ENCODE assay signal across 1 cellular context in the genomic region with DNA sequence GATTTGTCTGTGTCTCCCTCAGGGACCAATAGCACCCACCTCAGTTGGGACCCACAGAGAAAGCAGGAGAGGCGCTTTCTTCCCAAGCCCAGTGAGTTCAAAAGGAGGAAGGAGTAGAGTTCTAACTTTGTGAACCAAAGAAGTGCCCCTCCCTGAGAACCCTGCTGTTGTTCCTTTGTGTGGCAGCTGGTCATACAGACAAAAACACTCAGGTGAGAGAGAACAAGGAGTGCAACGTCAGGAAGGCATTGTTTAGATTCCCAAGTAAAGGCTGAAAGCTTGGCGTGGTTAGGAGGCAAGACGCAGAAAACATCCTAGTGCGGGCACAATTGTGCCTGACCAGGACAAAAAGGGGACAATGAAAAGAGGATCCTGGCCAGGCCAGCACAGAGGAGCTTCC.
TF ChIP-seq lines count a peak whose summit lies in the region.

No MANE protein-coding gene starts in this region.

TF ChIP-seq in IMR-90, 13 proteins besides CTCF, POLR2A, EP300 and RAD21 (continued from another document):
- TF ChIP-seq, protein P1, sequence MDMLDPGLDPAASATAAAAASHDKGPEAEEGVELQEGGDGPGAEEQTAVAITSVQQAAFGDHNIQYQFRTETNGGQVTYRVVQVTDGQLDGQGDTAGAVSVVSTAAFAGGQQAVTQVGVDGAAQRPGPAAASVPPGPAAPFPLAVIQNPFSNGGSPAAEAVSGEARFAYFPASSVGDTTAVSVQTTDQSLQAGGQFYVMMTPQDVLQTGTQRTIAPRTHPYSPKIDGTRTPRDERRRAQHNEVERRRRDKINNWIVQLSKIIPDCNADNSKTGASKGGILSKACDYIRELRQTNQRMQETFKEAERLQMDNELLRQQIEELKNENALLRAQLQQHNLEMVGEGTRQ (IDR thresholded peaks at IDR 0.05; ENCODE audit: low read depth, low read length): no peak
- TF ChIP-seq, protein P2, sequence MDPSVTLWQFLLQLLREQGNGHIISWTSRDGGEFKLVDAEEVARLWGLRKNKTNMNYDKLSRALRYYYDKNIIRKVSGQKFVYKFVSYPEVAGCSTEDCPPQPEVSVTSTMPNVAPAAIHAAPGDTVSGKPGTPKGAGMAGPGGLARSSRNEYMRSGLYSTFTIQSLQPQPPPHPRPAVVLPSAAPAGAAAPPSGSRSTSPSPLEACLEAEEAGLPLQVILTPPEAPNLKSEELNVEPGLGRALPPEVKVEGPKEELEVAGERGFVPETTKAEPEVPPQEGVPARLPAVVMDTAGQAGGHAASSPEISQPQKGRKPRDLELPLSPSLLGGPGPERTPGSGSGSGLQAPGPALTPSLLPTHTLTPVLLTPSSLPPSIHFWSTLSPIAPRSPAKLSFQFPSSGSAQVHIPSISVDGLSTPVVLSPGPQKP (IDR thresholded peaks at IDR 0.05; ENCODE audit: borderline replicate concordance, low read depth, low read length): no peak
- TF ChIP-seq RCOR1 (IDR thresholded peaks at IDR 0.05; ENCODE audit: insufficient replicate concordance, low read length): no peak
- no peak for TF ChIP-seq MXI1 (IDR thresholded peaks at IDR 0.05; ENCODE audit: borderline replicate concordance, low read depth, low read length)
- TF ChIP-seq CEBPB (IDR thresholded peaks at IDR 0.05; ENCODE audit: low read depth, low read length): no peak
TF ChIP-seq in IMR-90: peak in this region for 0.
